Comparison of ENCODE assay signal across 24 cellular contexts in the genomic region with DNA sequence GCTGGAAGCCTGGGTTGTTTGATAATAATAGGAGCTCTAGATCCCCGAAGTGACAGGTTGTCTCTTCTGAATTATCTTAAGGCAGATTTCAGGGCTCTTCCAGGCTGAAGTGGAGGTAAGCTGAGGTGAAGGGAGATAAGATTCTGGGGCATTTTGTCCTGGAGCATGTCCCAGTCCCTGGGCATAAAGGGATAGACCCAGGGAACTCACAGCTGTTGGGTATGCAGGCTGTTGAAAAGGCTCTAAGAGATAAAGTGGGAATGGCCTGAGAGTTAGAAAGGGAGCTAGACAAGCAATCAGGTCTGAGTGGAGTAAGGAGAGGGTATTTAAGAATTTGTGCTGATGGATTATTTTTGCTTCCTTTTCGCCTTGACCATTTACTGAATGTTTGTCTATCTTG.
DNase-seq lines count a peak whose midpoint lies in the region; ATAC-seq, FAIRE-seq and TF ChIP-seq lines count a peak whose summit lies in the region.
"Had no signal": no experiment of that assay in that cellular context is flagged by ENCODE, and none has a peak within 500 bp of the region (broad histone marks: within the 10 kb centered on the region; RNA-seq: fewer than 3 reads in every experiment).

No MANE protein-coding gene starts in this region.

- DNase-seq in NCI-H524 treated with DMSO at 0.1 percent for 48 hours (lab: John Stamatoyannopoulos, UW) = peak; percentile 3
- no peak for DNase-seq in hepatocyte (ENCODE audit: low spot score)
- no peak for DNase-seq in neural progenitor cell (ENCODE audit: low spot score)
- DNase-seq in Karpas-422 = no peak
- DNase-seq in frontal cortex (ENCODE audit: low spot score in 2 of 2) = no peak
- DNase-seq: activated CD4-positive, alpha-beta T cell treated with anti-CD3 and anti-CD28 coated beads, Interleukin-2, amount 10 ng/mL, durations not matched to agents 24 days and 14 days; activated CD8-positive, alpha-beta memory T cell treated with anti-CD3 and anti-CD28 coated beads for 24 hours; activated effector memory CD4-positive, alpha-beta T cell treated with Interleukin-2 at 50 U/mL for 16 hours; activated naive CD8-positive, alpha-beta T cell treated with anti-CD3 and anti-CD28 coated beads for 36 hours; effector CD4-positive, alpha-beta T cell; IMR-90; small intestine; stimulated activated naive CD4-positive, alpha-beta T cell; SW 1271 had no signal

- no peaks in the 10 kb centered on the region for H3K9me3 ChIP-seq in hepatocyte (ENCODE audit: low read depth)
- no peaks in the 10 kb centered on the region for H3K9me3 ChIP-seq in neural progenitor cell (ENCODE audit: low read depth)
- no peaks in the 10 kb centered on the region for H3K9me3 ChIP-seq in Karpas-422 (ENCODE audit: low read length)
- H3K9me3 ChIP-seq: BLaER1 treated with 17β-estradiol and CSF1 and Interleukin-3, amounts not matched to agents 10 nM and 100 nM; SJCRH30 had no signal

- peaks cover 30% of the 10 kb centered on the region for H3K4me1 Mint-ChIP-seq in neural progenitor cell
- H3K4me1 Mint-ChIP-seq: activated CD4-positive, alpha-beta T cell treated with anti-CD3 and anti-CD28 coated beads, Interleukin-2, amount 10 ng/mL, durations not matched to agents 24 days and 14 days; activated naive CD8-positive, alpha-beta T cell treated with anti-CD3 and anti-CD28 coated beads for 36 hours had no signal

- H4K20me1 ChIP-seq in hepatocyte (ENCODE audit: insufficient read depth, poor library complexity, severe bottlenecking) (no peaks in the 10 kb centered on the region), neural progenitor cell (ENCODE audit: low read depth) (peaks cover 24% of the 10 kb centered on the region), Karpas-422 (ENCODE audit: insufficient read depth, low read depth, low read length) (no peaks in the 10 kb centered on the region)
- H4K20me1 ChIP-seq: BLaER1 treated with 17β-estradiol and CSF1 and Interleukin-3, amounts not matched to agents 10 nM and 100 nM had no signal

- H3K27me3 ChIP-seq in hepatocyte (no peaks in the 10 kb centered on the region), neural progenitor cell (no peaks in the 10 kb centered on the region), Karpas-422 (ENCODE audit: low read length) (no peaks in the 10 kb centered on the region)
- H3K27me3 ChIP-seq: BLaER1 treated with 17β-estradiol and CSF1 and Interleukin-3, amounts not matched to agents 10 nM and 100 nM; SJCRH30 had no signal

- TF ChIP-seq CTCF in VCaP (conservative IDR thresholded peaks at IDR 0.05) (no peak), hepatocyte (IDR thresholded peaks at IDR 0.05; ENCODE audit: poor library complexity) (no peak), neural progenitor cell (IDR thresholded peaks at IDR 0.05) (no peak)

- 63% methylated on average over 2 of the region's 2 CpGs for WGBS in hepatocyte (ENCODE audit: low lambda C conversion rate, missing lambda C conversion rate)

- no peaks in the 10 kb centered on the region for H3K9me3 Mint-ChIP-seq in neural progenitor cell
- H3K9me3 Mint-ChIP-seq: activated CD4-positive, alpha-beta T cell treated with anti-CD3 and anti-CD28 coated beads, Interleukin-2, amount 10 ng/mL, durations not matched to agents 24 days and 14 days; activated naive CD8-positive, alpha-beta T cell treated with anti-CD3 and anti-CD28 coated beads for 36 hours; GM23338; nephron had no signal

- no peaks in the 10 kb centered on the region for H3K27me3 Mint-ChIP-seq in neural progenitor cell (ENCODE audit: insufficient read depth, low read depth)

- H3K27ac Mint-ChIP-seq in neural progenitor cell = no peak overlapping the region
- H3K27ac Mint-ChIP-seq: activated CD4-positive, alpha-beta T cell treated with anti-CD3 and anti-CD28 coated beads, Interleukin-2, amount 10 ng/mL, durations not matched to agents 24 days and 14 days; activated naive CD8-positive, alpha-beta T cell treated with anti-CD3 and anti-CD28 coated beads for 36 hours; GM23338; nephron had no signal

- H3K27ac ChIP-seq in VCaP (peak overlapping the region; percentile 86), hepatocyte (peak overlapping the region; percentile 10), neural progenitor cell (peak overlapping the region; percentile 39), Karpas-422 (ENCODE audit: low read length) (no peak overlapping the region)
- H3K27ac ChIP-seq: BLaER1 treated with 17β-estradiol and CSF1 and Interleukin-3, amounts not matched to agents 10 nM and 100 nM; SJCRH30 had no signal

- no peak for ATAC-seq in GM18867 (IDR thresholded peaks at IDR 0.05; ENCODE audit: unreplicated experiment)
- no peak for ATAC-seq in GM21526 (IDR thresholded peaks at IDR 0.05; ENCODE audit: low FRiP score, unreplicated experiment)
- ATAC-seq: GM23338 had no signal

- H3K4me3 Mint-ChIP-seq in neural progenitor cell = no peak overlapping the region
- H3K4me3 Mint-ChIP-seq: activated CD4-positive, alpha-beta T cell treated with anti-CD3 and anti-CD28 coated beads, Interleukin-2, amount 10 ng/mL, durations not matched to agents 24 days and 14 days; activated naive CD8-positive, alpha-beta T cell treated with anti-CD3 and anti-CD28 coated beads for 36 hours; GM23338; nephron had no signal

- H3K36me3 Mint-ChIP-seq in neural progenitor cell = no peaks in the 10 kb centered on the region
- H3K36me3 Mint-ChIP-seq: activated naive CD8-positive, alpha-beta T cell treated with anti-CD3 and anti-CD28 coated beads for 36 hours had no signal

- H3K4me1 ChIP-seq in hepatocyte (ENCODE audit: insufficient read depth) (peaks cover 42% of the 10 kb centered on the region), neural progenitor cell (peaks cover 37% of the 10 kb centered on the region), Karpas-422 (ENCODE audit: low read length) (no peaks in the 10 kb centered on the region)
- H3K4me1 ChIP-seq: SJCRH30 had no signal

- H3K9ac ChIP-seq in neural progenitor cell (peak overlapping the region; percentile 14), Karpas-422 (ENCODE audit: low read length) (no peak overlapping the region)
- H3K9ac ChIP-seq: BLaER1 treated with 17β-estradiol and CSF1 and Interleukin-3, amounts not matched to agents 10 nM and 100 nM had no signal

- no peaks in the 10 kb centered on the region for H3K9me2 ChIP-seq in hepatocyte (replicated peaks; ENCODE audit: insufficient read depth)
- no peaks in the 10 kb centered on the region for H3K9me2 ChIP-seq in Karpas-422 (replicated peaks; ENCODE audit: insufficient read depth, low read length)

- H3K79me2 ChIP-seq in hepatocyte (peaks cover 14% of the 10 kb centered on the region), neural progenitor cell (ENCODE audit: low read depth) (peaks cover 51% of the 10 kb centered on the region), Karpas-422 (ENCODE audit: low read length) (no peaks in the 10 kb centered on the region)

- H3K4me2 ChIP-seq in hepatocyte = peak overlapping the region; percentile 15
- H3K4me2 ChIP-seq in neural progenitor cell = peak overlapping the region; percentile 46
- H3K4me2 ChIP-seq in Karpas-422 (ENCODE audit: low read depth, low read length, poor library complexity, severe bottlenecking) = no peak overlapping the region
- H3K4me2 ChIP-seq: GM23338 had no signal

- FAIRE-seq in frontal cortex (lab: Jason Lieb, UNC) = no peak
- FAIRE-seq: bronchial epithelial cell, colon, GM12891, small intestine had no signal

- H3K36me3 ChIP-seq in hepatocyte (replicated peaks; ENCODE audit: insufficient read depth, low read depth) = no peaks in the 10 kb centered on the region
- H3K36me3 ChIP-seq in neural progenitor cell = no peaks in the 10 kb centered on the region
- H3K36me3 ChIP-seq in Karpas-422 (ENCODE audit: insufficient read depth, low read length) = no peaks in the 10 kb centered on the region
- H3K36me3 ChIP-seq: BLaER1 treated with 17β-estradiol and CSF1 and Interleukin-3, amounts not matched to agents 10 nM and 100 nM; SJCRH30 had no signal

- H3F3A ChIP-seq in neural progenitor cell (ENCODE audit: low read depth) = peaks cover 14% of the 10 kb centered on the region

- H2AFZ ChIP-seq in hepatocyte (no peak overlapping the region), neural progenitor cell (replicated peaks) (no peak overlapping the region), Karpas-422 (ENCODE audit: low read length) (no peak overlapping the region)
- H2AFZ ChIP-seq: GM23338 had no signal

- H3K4me3 ChIP-seq in hepatocyte (no peak overlapping the region), neural progenitor cell (no peak overlapping the region), Karpas-422 (ENCODE audit: low read length) (no peak overlapping the region)
- H3K4me3 ChIP-seq: BLaER1 treated with 17β-estradiol and CSF1 and Interleukin-3, amounts not matched to agents 10 nM and 100 nM; GM23338; SJCRH30 had no signal
